16 cellular contexts compared by ENCODE assay signal in the genomic region with DNA sequence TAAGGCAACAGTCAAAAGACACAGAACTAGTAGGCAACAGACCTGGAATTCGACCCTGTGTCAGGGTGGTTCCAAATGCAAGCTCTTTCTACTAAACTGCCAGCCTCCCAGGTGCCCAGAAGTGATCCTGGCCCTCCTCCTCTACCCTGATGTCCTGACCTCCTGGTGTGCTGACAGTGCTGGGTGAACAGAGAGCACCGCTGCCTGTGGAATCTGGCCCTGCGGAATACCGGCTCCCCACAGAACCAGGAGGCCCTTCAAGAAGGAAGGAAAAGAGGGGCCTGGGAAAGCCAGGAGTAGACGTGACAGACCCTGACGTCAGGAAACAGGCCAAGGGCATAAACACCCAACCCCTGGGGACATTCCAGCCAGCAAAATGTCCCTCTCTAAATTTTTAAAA.
A peak's percentile ranks its signal among the peaks of the same experiment; 100 is the strongest.
DNase-seq lines count a peak whose midpoint lies in the region; ATAC-seq, FAIRE-seq and TF ChIP-seq lines count a peak whose summit lies in the region.
"Had no signal": no experiment of that assay in that cellular context is flagged by ENCODE, and none has a peak within 500 bp of the region (broad histone marks: within the 10 kb centered on the region; RNA-seq: fewer than 3 reads in every experiment).

No MANE protein-coding gene starts in this region.

- no peak for TF ChIP-seq EP300 in HepG2 (IDR thresholded peaks at IDR 0.05; ENCODE audit: low read depth in 2 of 2, low read length in 2 of 2)
- TF ChIP-seq EP300 in HepG2 (CRISPR knock-in tag; IDR thresholded peaks at IDR 0.05; ENCODE audit: borderline replicate concordance) = no peak

- H3K36me3 Mint-ChIP-seq in glutamatergic neuron (ENCODE audit: unreplicated experiment) = no peaks in the 10 kb centered on the region

- no peaks in the 10 kb centered on the region for H3K9me3 ChIP-seq in HepG2 (ENCODE audit: low read length)
- H3K9me3 ChIP-seq in right lobe of liver = no peaks in the 10 kb centered on the region
- no peaks in the 10 kb centered on the region for H3K9me3 ChIP-seq in KOPT-K1 (ENCODE audit: insufficient read depth, low read length, poor library complexity, severe bottlenecking)
- H3K9me3 ChIP-seq: BE2C, Caco-2 had no signal

- H3K27me3 Mint-ChIP-seq in glutamatergic neuron (ENCODE audit: unreplicated experiment) = no peaks in the 10 kb centered on the region

- H3K4me1 ChIP-seq in HepG2 (ENCODE audit: insufficient read depth, low read length) = no peaks in the 10 kb centered on the region
- H3K4me1 ChIP-seq in right lobe of liver = no peaks in the 10 kb centered on the region
- H3K4me1 ChIP-seq: Caco-2 had no signal

- ATAC-seq in HepG2 (peak; percentile 21; the same call in 2 of the 3 replicates), right lobe of liver (no peak), GM21367 (IDR thresholded peaks at IDR 0.05; ENCODE audit: unreplicated experiment) (no peak), GM18873 (IDR thresholded peaks at IDR 0.05; ENCODE audit: low FRiP score, unreplicated experiment) (no peak)
- ATAC-seq: K562 had no signal

- FAIRE-seq in HepG2 (lab: Jason Lieb, UNC) = no peak
- FAIRE-seq: H54, K562 had no signal

- H2AFZ ChIP-seq in HepG2 (ENCODE audit: low read length) = no peak overlapping the region

- peaks cover 12 to 38% of the 10 kb centered on the region in 2 experiments for H3K36me3 ChIP-seq in HepG2 (replicated peaks in 1 of 2; ENCODE audit: control insufficient read depth in 1 of 2, insufficient read depth in 2 of 2, low read length in 2 of 2)
- peaks cover 0 to 30% (median 8%) of the 10 kb centered on the region in 4 donors for H3K36me3 ChIP-seq in right lobe of liver
- H3K36me3 ChIP-seq in KOPT-K1 (ENCODE audit: insufficient read depth, low read length) = peaks cover 71% of the 10 kb centered on the region

- 84% methylated on average over 6 of the region's 6 CpGs for WGBS in HepG2 (ENCODE audit: low lambda C conversion rate)
- WGBS in right lobe of liver (ENCODE audit: insufficient coverage, low coverage, low lambda C conversion rate, missing lambda C conversion rate) = 72% methylated on average over 5 of the region's 6 CpGs

- H3K9me3 Mint-ChIP-seq in glutamatergic neuron (ENCODE audit: unreplicated experiment) = peaks cover 1% of the 10 kb centered on the region

- intact Hi-C loops in HepG2 (cut with micrococcal nuclease; ENCODE audit: unreplicated experiment) (no loop called here), right lobe of liver (cut with DNase I) (no loop called here)

- H3K4me2 ChIP-seq in HepG2 (ENCODE audit: low read depth, low read length) = no peak overlapping the region

- H3K4me3 Mint-ChIP-seq in glutamatergic neuron (ENCODE audit: unreplicated experiment) = no peak overlapping the region

- POLR2A ChIA-PET in HepG2 (lab: Yijun Ruan, JAX) = no interaction called here

- CTCF ChIA-PET in HepG2 (lab: Yijun Ruan, JAX; ENCODE audit: low intra/inter-chr PET ratio, low total read pairs) = no interaction called here

- H3K27me3 ChIP-seq in HepG2 (ENCODE audit: control insufficient read depth in 1 of 2, insufficient read depth in 2 of 2, low read length in 2 of 2) = no peaks in the 10 kb centered on the region
- H3K27me3 ChIP-seq in right lobe of liver = no peaks in the 10 kb centered on the region
- H3K27me3 ChIP-seq: BE2C had no signal

- in situ Hi-C loops in HepG2 (cut with HindIII; ENCODE audit: extremely low pct_ligation_motif_present, low pct_unique_long_range_greater_than_20kb) = no loop called here

- peak overlapping the region; percentile 57 for H3K27ac Mint-ChIP-seq in glutamatergic neuron (ENCODE audit: unreplicated experiment)

- H4K20me1 ChIP-seq in HepG2 (ENCODE audit: insufficient read depth, low read length) = no peaks in the 10 kb centered on the region

- TF ChIP-seq CTCF in HepG2 (CRISPR knock-in tag; IDR thresholded peaks at IDR 0.05) (no peak), right lobe of liver (IDR thresholded peaks at IDR 0.05) (no peak), glutamatergic neuron (IDR thresholded peaks at IDR 0.05; ENCODE audit: partially characterized antibody, unreplicated experiment) (no peak)

- H3K4me3 ChIP-seq in HepG2 (replicated peaks in 1 of 3; ENCODE audit: insufficient read depth in 1 of 3, low read depth in 2 of 3, low read length in 3 of 3) (no peak overlapping the region), right lobe of liver (no peak overlapping the region)
- H3K4me3 ChIP-seq: K562 had no signal

- no peaks in the 10 kb centered on the region for H3K79me2 ChIP-seq in HepG2 (ENCODE audit: insufficient read depth, low read length)

- H3K27ac ChIP-seq in HepG2 (ENCODE audit: extremely low read length, insufficient read depth, low read length) = no peak overlapping the region
- no peak overlapping the region for H3K27ac ChIP-seq in right lobe of liver
- peak overlapping the region; percentile 39 for H3K27ac ChIP-seq in KOPT-K1 (ENCODE audit: low read depth, low read length, poor library complexity, severe bottlenecking)

- no peak for TF ChIP-seq POLR2A in HepG2 (IDR thresholded peaks at IDR 0.05; ENCODE audit: insufficient read depth in 1 of 2, low read depth in 2 of 2, low read length in 2 of 2)
- no peak for TF ChIP-seq POLR2A in right lobe of liver (IDR thresholded peaks at IDR 0.05)

- H3K4me1 Mint-ChIP-seq in glutamatergic neuron (ENCODE audit: low read depth, unreplicated experiment) = peaks cover 11% of the 10 kb centered on the region

- no TSS peak for BruUV-seq in HepG2 (replicated peaks; lab: Mats Ljungman, UMichigan)

- H3K9ac ChIP-seq in HepG2 (ENCODE audit: insufficient read depth, low read depth, low read length) = no peak overlapping the region

- DNase-seq in HepG2 (ENCODE audit: low spot score) (no peak), right lobe of liver (no peak), glutamatergic neuron (no peak)
- no peak for DNase-seq in activated CD4-positive, alpha-beta T cell treated with anti-CD3 and anti-CD28 coated beads for 4 hours
- DNase-seq: ACHN, BE2C, Caco-2, NCI-H1436 treated with DMSO at 0.1 percent for 48 hours, NCI-H2081 treated with DMSO at 0.1 percent for 48 hours, NCI-H524, SIG-M5 had no signal

- no peak for TF ChIP-seq RAD21 in HepG2 (CRISPR knock-in tag; IDR thresholded peaks at IDR 0.05)

TF ChIP-seq in HepG2, 621 proteins besides CTCF, POLR2A, EP300 and RAD21 (continues in another document):
- TF ChIP-seq CBX1 (IDR thresholded peaks at IDR 0.05; ENCODE audit: low read depth) (no peak), HHEX (CRISPR knock-in tag; IDR thresholded peaks at IDR 0.05) (no peak), MBNL3 (CRISPR knock-in tag; conservative IDR thresholded peaks at IDR 0.05) (no peak), ARNTL (CRISPR knock-in tag; IDR thresholded peaks at IDR 0.05) (no peak), RFXANK (CRISPR knock-in tag; IDR thresholded peaks at IDR 0.05) (no peak), MED1 (CRISPR knock-in tag; IDR thresholded peaks at IDR 0.05) (no peak), ZNF264 (CRISPR knock-in tag; IDR thresholded peaks at IDR 0.05) (no peak), MLLT10 (CRISPR knock-in tag; IDR thresholded peaks at IDR 0.05) (no peak), MYC (CRISPR knock-in tag; IDR thresholded peaks at IDR 0.05; ENCODE audit: borderline replicate concordance) (no peak), KDM5B (CRISPR knock-in tag; IDR thresholded peaks at IDR 0.05; ENCODE audit: borderline replicate concordance) (no peak), ZFP62 (CRISPR knock-in tag; IDR thresholded peaks at IDR 0.05) (no peak)
- TF ChIP-seq, protein P1, sequence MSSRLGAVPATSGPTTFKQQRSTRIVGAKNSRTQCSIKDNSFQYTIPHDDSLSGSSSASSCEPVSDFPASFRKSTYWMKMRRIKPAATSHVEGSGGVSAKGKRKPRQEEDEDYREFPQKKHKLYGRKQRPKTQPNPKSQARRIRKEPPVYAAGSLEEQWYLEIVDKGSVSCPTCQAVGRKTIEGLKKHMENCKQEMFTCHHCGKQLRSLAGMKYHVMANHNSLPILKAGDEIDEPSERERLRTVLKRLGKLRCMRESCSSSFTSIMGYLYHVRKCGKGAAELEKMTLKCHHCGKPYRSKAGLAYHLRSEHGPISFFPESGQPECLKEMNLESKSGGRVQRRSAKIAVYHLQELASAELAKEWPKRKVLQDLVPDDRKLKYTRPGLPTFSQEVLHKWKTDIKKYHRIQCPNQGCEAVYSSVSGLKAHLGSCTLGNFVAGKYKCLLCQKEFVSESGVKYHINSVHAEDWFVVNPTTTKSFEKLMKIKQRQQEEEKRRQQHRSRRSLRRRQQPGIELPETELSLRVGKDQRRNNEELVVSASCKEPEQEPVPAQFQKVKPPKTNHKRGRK (CRISPR knock-in tag; IDR thresholded peaks at IDR 0.05) = no peak
- TF ChIP-seq, protein P2, sequence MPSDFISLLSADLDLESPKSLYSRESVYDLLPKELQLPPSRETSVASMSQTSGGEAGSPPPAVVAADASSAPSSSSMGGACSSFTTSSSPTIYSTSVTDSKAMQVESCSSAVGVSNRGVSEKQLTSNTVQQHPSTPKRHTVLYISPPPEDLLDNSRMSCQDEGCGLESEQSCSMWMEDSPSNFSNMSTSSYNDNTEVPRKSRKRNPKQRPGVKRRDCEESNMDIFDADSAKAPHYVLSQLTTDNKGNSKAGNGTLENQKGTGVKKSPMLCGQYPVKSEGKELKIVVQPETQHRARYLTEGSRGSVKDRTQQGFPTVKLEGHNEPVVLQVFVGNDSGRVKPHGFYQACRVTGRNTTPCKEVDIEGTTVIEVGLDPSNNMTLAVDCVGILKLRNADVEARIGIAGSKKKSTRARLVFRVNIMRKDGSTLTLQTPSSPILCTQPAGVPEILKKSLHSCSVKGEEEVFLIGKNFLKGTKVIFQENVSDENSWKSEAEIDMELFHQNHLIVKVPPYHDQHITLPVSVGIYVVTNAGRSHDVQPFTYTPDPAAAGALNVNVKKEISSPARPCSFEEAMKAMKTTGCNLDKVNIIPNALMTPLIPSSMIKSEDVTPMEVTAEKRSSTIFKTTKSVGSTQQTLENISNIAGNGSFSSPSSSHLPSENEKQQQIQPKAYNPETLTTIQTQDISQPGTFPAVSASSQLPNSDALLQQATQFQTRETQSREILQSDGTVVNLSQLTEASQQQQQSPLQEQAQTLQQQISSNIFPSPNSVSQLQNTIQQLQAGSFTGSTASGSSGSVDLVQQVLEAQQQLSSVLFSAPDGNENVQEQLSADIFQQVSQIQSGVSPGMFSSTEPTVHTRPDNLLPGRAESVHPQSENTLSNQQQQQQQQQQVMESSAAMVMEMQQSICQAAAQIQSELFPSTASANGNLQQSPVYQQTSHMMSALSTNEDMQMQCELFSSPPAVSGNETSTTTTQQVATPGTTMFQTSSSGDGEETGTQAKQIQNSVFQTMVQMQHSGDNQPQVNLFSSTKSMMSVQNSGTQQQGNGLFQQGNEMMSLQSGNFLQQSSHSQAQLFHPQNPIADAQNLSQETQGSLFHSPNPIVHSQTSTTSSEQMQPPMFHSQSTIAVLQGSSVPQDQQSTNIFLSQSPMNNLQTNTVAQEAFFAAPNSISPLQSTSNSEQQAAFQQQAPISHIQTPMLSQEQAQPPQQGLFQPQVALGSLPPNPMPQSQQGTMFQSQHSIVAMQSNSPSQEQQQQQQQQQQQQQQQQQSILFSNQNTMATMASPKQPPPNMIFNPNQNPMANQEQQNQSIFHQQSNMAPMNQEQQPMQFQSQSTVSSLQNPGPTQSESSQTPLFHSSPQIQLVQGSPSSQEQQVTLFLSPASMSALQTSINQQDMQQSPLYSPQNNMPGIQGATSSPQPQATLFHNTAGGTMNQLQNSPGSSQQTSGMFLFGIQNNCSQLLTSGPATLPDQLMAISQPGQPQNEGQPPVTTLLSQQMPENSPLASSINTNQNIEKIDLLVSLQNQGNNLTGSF (CRISPR knock-in tag; IDR thresholded peaks at IDR 0.05) = no peak
